In genomic region chr2:100004348-100004884, GRCh38 we compare ENCODE assay signal across 19 cellular contexts.
DNase-seq lines count a peak whose midpoint lies in the region; ATAC-seq and TF ChIP-seq lines count a peak whose summit lies in the region.
"Had no signal": no experiment of that assay in that cellular context is flagged by ENCODE, and none has a peak within 500 bp of the region (broad histone marks: within the 10 kb centered on the region; RNA-seq: fewer than 3 reads in every experiment).

No MANE protein-coding gene starts in this region.

- H3K27me3 ChIP-seq in esophagus muscularis mucosa (no peaks in the 10 kb centered on the region), smooth muscle cell (ENCODE audit: low read depth) (peaks cover 42% of the 10 kb centered on the region)
- H3K27me3 ChIP-seq: BLaER1, MG63, Peyer's patch had no signal

- H3K9ac ChIP-seq in smooth muscle cell (ENCODE audit: low read depth): no peak overlapping the region
- H3K9ac ChIP-seq: BLaER1 had no signal

- H3K9me3 Mint-ChIP-seq in nephron: no peaks in the 10 kb centered on the region
- H3K9me3 Mint-ChIP-seq: CD4-positive, CD25-positive, alpha-beta regulatory T cell; GM23338; H9 had no signal

- H3K4me1 Mint-ChIP-seq in nephron: peaks cover 58% of the 10 kb centered on the region
- H3K4me1 Mint-ChIP-seq: GM23338, H9 had no signal

- ATAC-seq in HG03565 (IDR thresholded peaks at IDR 0.05; ENCODE audit: unreplicated experiment): no peak
- ATAC-seq: GM23338 had no signal

- H3K36me3 ChIP-seq in esophagus muscularis mucosa: peaks cover 0 to 29% (median 12%) of the 10 kb centered on the region in 4 donors
- no peaks in the 10 kb centered on the region for H3K36me3 ChIP-seq in smooth muscle cell (ENCODE audit: low read depth)

- no peaks in the 10 kb centered on the region for H3K79me2 ChIP-seq in smooth muscle cell (ENCODE audit: low read depth)

- H3K27ac ChIP-seq in 22Rv1 (peak overlapping the region; percentile 98), esophagus muscularis mucosa (replicated peaks in 1 of 4) (no peak overlapping the region), smooth muscle cell (ENCODE audit: low read depth) (no peak overlapping the region)
- H3K27ac ChIP-seq: BLaER1, Peyer's patch had no signal

- H2AFZ ChIP-seq in smooth muscle cell (ENCODE audit: low read depth): no peak overlapping the region
- H2AFZ ChIP-seq: GM23338 had no signal

- peaks cover 0 to 10% (median 9%) of the 10 kb centered on the region in 4 donors for H3K4me1 ChIP-seq in esophagus muscularis mucosa
- H3K4me1 ChIP-seq in smooth muscle cell (ENCODE audit: low read depth): peaks cover 5% of the 10 kb centered on the region
- H3K4me1 ChIP-seq: Peyer's patch had no signal

- no peak overlapping the region for H3K4me3 Mint-ChIP-seq in nephron
- H3K4me3 Mint-ChIP-seq: CD4-positive, CD25-positive, alpha-beta regulatory T cell; GM23338; H9 had no signal

- H3K9me3 ChIP-seq in esophagus muscularis mucosa: no peaks in the 10 kb centered on the region
- no peaks in the 10 kb centered on the region for H3K9me3 ChIP-seq in smooth muscle cell (replicated peaks; ENCODE audit: low read depth)
- H3K9me3 ChIP-seq: BLaER1, MG63, Peyer's patch had no signal

- DNase-seq in NCI-H460 (ENCODE audit: extremely low read depth, low read depth) (peak; percentile 21), esophagus muscularis mucosa (ENCODE audit: extremely low spot score) (peak; percentile 47), smooth muscle cell (lab: John Stamatoyannopoulos, UW; ENCODE audit: unreplicated experiment) (no peak)
- no peak for DNase-seq in effector CD8-positive, alpha-beta T cell (lab: John Stamatoyannopoulos, UW)
- DNase-seq: CD4-positive, CD25-positive, alpha-beta regulatory T cell; H9; KBM-7; MG63; NCI-H2029; NCI-H510A; NCI-H69; Peyer's patch; SHP77 treated with DMSO at 0.1 percent for 48 hours; SW 1271 had no signal

- no peak overlapping the region for H3K4me3 ChIP-seq in esophagus muscularis mucosa
- no peak overlapping the region for H3K4me3 ChIP-seq in smooth muscle cell
- H3K4me3 ChIP-seq: BLaER1, GM23338, MG63, Peyer's patch had no signal

- H3K4me2 ChIP-seq in smooth muscle cell: no peak overlapping the region
- H3K4me2 ChIP-seq: BLaER1, GM23338 had no signal

- intact Hi-C loops in esophagus muscularis mucosa (cut with DNase I): no loop called here

- peak overlapping the region; percentile 60 to 82 (median 60) for H3K27ac Mint-ChIP-seq in nephron
- H3K27ac Mint-ChIP-seq: GM23338, H9 had no signal

- TF ChIP-seq EP300 in esophagus muscularis mucosa (IDR thresholded peaks at IDR 0.05): no peak

- H3K27me3 Mint-ChIP-seq in nephron (ENCODE audit: low read depth): no peaks in the 10 kb centered on the region
- H3K27me3 Mint-ChIP-seq: CD4-positive, CD25-positive, alpha-beta regulatory T cell had no signal

- TF ChIP-seq CTCF in 22Rv1 (IDR thresholded peaks at IDR 0.05) (no peak), esophagus muscularis mucosa (IDR thresholded peaks at IDR 0.05) (no peak), nephron (IDR thresholded peaks at IDR 0.05; ENCODE audit: unreplicated experiment in 3 of 3) (no peak), smooth muscle cell (IDR thresholded peaks at IDR 0.05; ENCODE audit: borderline replicate concordance, insufficient read depth, poor library complexity, severe bottlenecking) (no peak)

- H4K20me1 ChIP-seq in smooth muscle cell (ENCODE audit: low read depth): no peaks in the 10 kb centered on the region
- H4K20me1 ChIP-seq: BLaER1 had no signal

- 96% methylated on average over 3 of the region's 3 CpGs for WGBS in esophagus muscularis mucosa
- WGBS in smooth muscle cell (ENCODE audit: low lambda C conversion rate): 92% methylated on average over 3 of the region's 3 CpGs

- no peaks in the 10 kb centered on the region for H3F3A ChIP-seq in smooth muscle cell (ENCODE audit: low read depth)

- TF ChIP-seq POLR2A in esophagus muscularis mucosa (IDR thresholded peaks at IDR 0.05; ENCODE audit: low read depth): no peak

- peaks cover 71% of the 10 kb centered on the region for H3K36me3 Mint-ChIP-seq in nephron (ENCODE audit: low read depth)

Comparison
In these comparisons a context has a peak if more than half of its experiments do, and no peak if none do; other contexts are left out.
1. DNase-seq: peak in NCI-H460 (single experiment) and esophagus muscularis mucosa (single experiment); none in effector CD8-positive, alpha-beta T cell (single experiment) and smooth muscle cell (single experiment).